ENCODE assay signal across 34 cellular contexts in genomic region chr10:4064489-4064888, GRCh38.
"Had no signal": no experiment of that assay in that cellular context is flagged by ENCODE, and none has a peak within 500 bp of the region (broad histone marks: within the 10 kb centered on the region; RNA-seq: fewer than 3 reads in every experiment).

No MANE protein-coding gene starts in this region.

- H3K4me1 ChIP-seq: breast epithelium, colonic mucosa had no signal

- H3K4me1 Mint-ChIP-seq: endodermal cell had no signal

- H3K36me3 Mint-ChIP-seq: activated CD4-positive, alpha-beta memory T cell treated with anti-CD3 and anti-CD28 coated beads for 36 hours; activated naive CD4-positive, alpha-beta T cell treated with anti-CD3 and anti-CD28 coated beads, Interleukin-2, amount 50 U/mL, for 72 hours; brain had no signal

- H3K27ac Mint-ChIP-seq: activated CD4-positive, alpha-beta memory T cell treated with anti-CD3 and anti-CD28 coated beads for 36 hours; activated CD4-positive, alpha-beta T cell treated with anti-CD3 and anti-CD28 coated beads for 36 hours; activated CD4-positive, alpha-beta T cell treated with anti-CD3 and anti-CD28 coated beads, Interleukin-2, amount 10 ng/mL, durations not matched to agents 24 days and 14 days; activated CD8-positive, alpha-beta memory T cell treated with anti-CD3 and anti-CD28 coated beads, Interleukin-2, amount 10 ng/mL, durations not matched to agents 7 days and 5 days; activated CD8-positive, alpha-beta T cell treated with anti-CD3 and anti-CD28 coated beads, Interleukin-2, amount 10 ng/mL, durations not matched to agents 7 days and 5 days; activated naive CD4-positive, alpha-beta T cell treated with anti-CD3 and anti-CD28 coated beads, Interleukin-2, amount 10 ng/mL, durations not matched to agents 7 days and 5 days; activated naive CD8-positive, alpha-beta T cell treated with anti-CD3 and anti-CD28 coated beads, Interleukin-2, amount 50 U/mL, for 24 hours; activated T-helper 1 cell treated with anti-CD3 and anti-CD28 coated beads, Interleukin-12 subunit alpha, Interleukin-12 subunit beta, Interleukin-2, Interleukin-4 antibody, amounts not matched to agents 30 ng/mL and 10 ng/mL and 1 ng/mL, durations not matched to agents 14 hours and 24 hours and 36 hours; activated T-helper 2 cell treated with anti-CD3 and anti-CD28 coated beads, Interferon-gamma antibody, Interleukin-2, Interleukin-4, amounts not matched to agents 10 μg/mL and 5 μg/mL and 100 μg/mL, durations not matched to agents 14 hours and 24 hours and 36 hours; brain; endodermal cell had no signal

- ATAC-seq: activated CD4-positive, alpha-beta T cell treated with anti-CD3 and anti-CD28 coated beads for 36 hours; activated CD8-positive, alpha-beta memory T cell treated with anti-CD3 and anti-CD28 coated beads, Interleukin-2, amount 10 ng/mL, durations not matched to agents 7 days and 5 days; activated CD8-positive, alpha-beta T cell treated with anti-CD3 and anti-CD28 coated beads, Interleukin-2, amount 10 ng/mL, durations not matched to agents 7 days and 5 days; activated naive CD4-positive, alpha-beta T cell treated with anti-CD3 and anti-CD28 coated beads, Interleukin-2, amount 50 U/mL, for 72 hours; activated naive CD8-positive, alpha-beta T cell treated with anti-CD3 and anti-CD28 coated beads, Interleukin-2, amount 50 U/mL, for 24 hours; esophagus mucosa had no signal

- DNase-seq: activated CD4-positive, alpha-beta memory T cell treated with anti-CD3 and anti-CD28 coated beads for 36 hours; activated CD4-positive, alpha-beta T cell treated with anti-CD3 and anti-CD28 coated beads for 36 hours; activated CD4-positive, alpha-beta T cell treated with anti-CD3 and anti-CD28 coated beads, Interleukin-2, amount 10 ng/mL, durations not matched to agents 24 days and 14 days; activated CD4-positive, CD25-positive, alpha-beta regulatory T cell; activated CD4-positive, CD25-positive, alpha-beta regulatory T cell treated with anti-CD3 and anti-CD28 coated beads, Interleukin-2, amount 50 U/mL, for 72 hours; activated CD8-positive, alpha-beta memory T cell treated with anti-CD3 and anti-CD28 coated beads, Interleukin-2, amount 10 ng/mL, durations not matched to agents 7 days and 5 days; activated CD8-positive, alpha-beta memory T cell treated with anti-CD3 and anti-CD28 coated beads, Interleukin-2, amount 50 U/mL, for 4 hours; activated CD8-positive, alpha-beta T cell treated with anti-CD3 and anti-CD28 coated beads, Interleukin-2, amount 10 ng/mL, durations not matched to agents 7 days and 5 days; activated effector memory CD4-positive, alpha-beta T cell treated with anti-CD3 and anti-CD28 coated beads, Interleukin-2, amount 50 U/mL, for 16 hours; activated naive CD4-positive, alpha-beta T cell; activated naive CD4-positive, alpha-beta T cell treated with anti-CD3 and anti-CD28 coated beads, Interleukin-2, amount 10 ng/mL, durations not matched to agents 7 days and 5 days; activated naive CD8-positive, alpha-beta T cell treated with anti-CD3 and anti-CD28 coated beads, Interleukin-2, amount 50 U/mL, for 24 hours; activated T-cell treated with anti-CD3 and anti-CD28 coated beads, Interleukin-2, amount 50 U/mL, for 1 hour; activated T-cell treated with anti-CD3 and anti-CD28 coated beads, Interleukin-2, amount 50 U/mL, for 48 hours; adrenal gland; amygdala; central memory CD4-positive, alpha-beta T cell; cerebellar nuclear complex; colonic mucosa; dorsolateral prefrontal cortex; effector memory CD4-positive, alpha-beta T cell; endodermal cell; foreskin fibroblast; head of caudate nucleus; T-helper 1 cell; T-helper 2 cell had no signal

- H3K4me3 ChIP-seq: adrenal gland, ascending aorta, breast epithelium, cardiac muscle cell, colonic mucosa, dorsolateral prefrontal cortex had no signal

- H3K27ac ChIP-seq: adrenal gland, ascending aorta, breast epithelium, cardiac muscle cell, dorsolateral prefrontal cortex had no signal

- H3K27me3 Mint-ChIP-seq: activated CD4-positive, alpha-beta memory T cell treated with anti-CD3 and anti-CD28 coated beads for 36 hours; activated CD4-positive, alpha-beta T cell treated with anti-CD3 and anti-CD28 coated beads for 36 hours; activated CD4-positive, alpha-beta T cell treated with anti-CD3 and anti-CD28 coated beads, Interleukin-2, amount 10 ng/mL, durations not matched to agents 24 days and 14 days; activated CD8-positive, alpha-beta memory T cell treated with anti-CD3 and anti-CD28 coated beads, Interleukin-2, amount 10 ng/mL, durations not matched to agents 7 days and 5 days; activated naive CD8-positive, alpha-beta T cell treated with anti-CD3 and anti-CD28 coated beads, Interleukin-2, amount 50 U/mL, for 24 hours; brain had no signal

- H3K9me3 Mint-ChIP-seq: activated CD4-positive, alpha-beta memory T cell treated with anti-CD3 and anti-CD28 coated beads for 36 hours; activated CD4-positive, alpha-beta T cell treated with anti-CD3 and anti-CD28 coated beads, Interleukin-2, amount 10 ng/mL, durations not matched to agents 24 days and 14 days; activated naive CD4-positive, alpha-beta T cell treated with anti-CD3 and anti-CD28 coated beads, Interleukin-2, amount 10 ng/mL, durations not matched to agents 7 days and 5 days; activated naive CD4-positive, alpha-beta T cell treated with anti-CD3 and anti-CD28 coated beads, Interleukin-2, amount 50 U/mL, for 72 hours; activated naive CD8-positive, alpha-beta T cell treated with anti-CD3 and anti-CD28 coated beads, Interleukin-2, amount 50 U/mL, for 24 hours; activated T-helper 1 cell treated with anti-CD3 and anti-CD28 coated beads, Interleukin-12 subunit alpha, Interleukin-12 subunit beta, Interleukin-2, Interleukin-4 antibody, amounts not matched to agents 30 ng/mL and 10 ng/mL and 1 ng/mL, durations not matched to agents 14 hours and 24 hours and 36 hours; activated T-helper 2 cell treated with anti-CD3 and anti-CD28 coated beads, Interferon-gamma antibody, Interleukin-2, Interleukin-4, amounts not matched to agents 10 μg/mL and 5 μg/mL and 100 μg/mL, durations not matched to agents 14 hours and 24 hours and 36 hours; endodermal cell had no signal

- H3K4me3 Mint-ChIP-seq: activated CD4-positive, alpha-beta memory T cell treated with anti-CD3 and anti-CD28 coated beads for 36 hours; activated CD4-positive, alpha-beta T cell treated with anti-CD3 and anti-CD28 coated beads for 36 hours; activated CD4-positive, alpha-beta T cell treated with anti-CD3 and anti-CD28 coated beads, Interleukin-2, amount 10 ng/mL, durations not matched to agents 24 days and 14 days; activated CD8-positive, alpha-beta memory T cell treated with anti-CD3 and anti-CD28 coated beads, Interleukin-2, amount 10 ng/mL, durations not matched to agents 7 days and 5 days; activated CD8-positive, alpha-beta T cell treated with anti-CD3 and anti-CD28 coated beads, Interleukin-2, amount 10 ng/mL, durations not matched to agents 7 days and 5 days; activated naive CD4-positive, alpha-beta T cell treated with anti-CD3 and anti-CD28 coated beads, Interleukin-2, amount 10 ng/mL, durations not matched to agents 7 days and 5 days; activated naive CD8-positive, alpha-beta T cell treated with anti-CD3 and anti-CD28 coated beads, Interleukin-2, amount 50 U/mL, for 24 hours; activated T-helper 1 cell treated with anti-CD3 and anti-CD28 coated beads, Interleukin-12 subunit alpha, Interleukin-12 subunit beta, Interleukin-2, Interleukin-4 antibody, amounts not matched to agents 30 ng/mL and 10 ng/mL and 1 ng/mL, durations not matched to agents 14 hours and 24 hours and 36 hours; brain; endodermal cell had no signal

- H3K27me3 ChIP-seq: adrenal gland, ascending aorta, breast epithelium, cardiac muscle cell, colonic mucosa, dorsolateral prefrontal cortex had no signal

- H3K9me3 ChIP-seq: adrenal gland, ascending aorta, breast epithelium, colonic mucosa had no signal

- H3K36me3 ChIP-seq: adrenal gland, ascending aorta, breast epithelium, cardiac muscle cell, colonic mucosa had no signal
